ENCODE assay signal across 16 cellular contexts in the genomic region with DNA sequence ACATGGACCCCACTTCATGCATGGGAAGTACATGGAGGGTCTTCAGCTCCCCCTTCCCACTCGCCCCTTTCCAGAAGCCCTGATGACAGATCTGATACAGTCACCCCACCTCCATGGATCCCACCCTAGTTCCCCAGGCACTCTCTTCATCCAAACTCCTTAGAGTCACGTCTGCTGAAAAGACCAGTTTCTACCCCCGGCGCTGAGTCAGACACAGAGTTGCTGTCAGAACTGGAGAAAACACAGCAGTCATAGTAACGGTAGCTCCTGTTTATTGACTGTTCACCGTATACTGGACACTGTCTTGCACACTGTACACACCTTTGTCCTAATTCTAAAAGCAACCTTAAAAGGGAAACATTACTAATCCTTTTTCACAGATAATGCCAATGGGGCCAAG. TPM values are rescaled to one million over a fixed set of nuclear protein-coding genes. Genes with fewer than 3 reads are reported as not detected.
A peak's percentile ranks its signal among the peaks of the same experiment; 100 is the strongest.
DNase-seq lines count a peak whose midpoint lies in the region; ATAC-seq, FAIRE-seq and TF ChIP-seq lines count a peak whose summit lies in the region.
"Had no signal": no experiment of that assay in that cellular context is flagged by ENCODE, and none has a peak within 500 bp of the region (broad histone marks: within the 10 kb centered on the region; RNA-seq: fewer than 3 reads in every experiment).

No MANE protein-coding gene starts in this region.

- H3K27ac ChIP-seq in RWPE1, result no peak overlapping the region
- no peak overlapping the region for H3K27ac ChIP-seq in kidney (ENCODE audit: low read depth in 2 of 2, low read length in 2 of 2)

- ATAC-seq in HG02798 (IDR thresholded peaks at IDR 0.05; ENCODE audit: poor library complexity, unreplicated experiment), result peak; percentile 68
- ATAC-seq: stimulated activated memory B cell treated with anti-CD40 and anti-IgM and Interleukin-4, amounts not matched to agents 10 μg/mL and 1 μg/mL and 100 μg/mL, for 72 hours had no signal

- in situ Hi-C loops in GM13977 (cut with MboI; ENCODE audit: low pct_unique_long_range_greater_than_20kb, low sequenced_read_pairs, unreplicated experiment), result no loop called here

- CTCF ChIA-PET in RWPE1 (lab: Yijun Ruan, JAX), result interaction anchor here (0.7 kb wide), 1 partner anchor 762 kb away, joined by 5 read pairs; no protein-coding TSS in a partner anchor

- H3K36me3 ChIP-seq in kidney (ENCODE audit: control insufficient read depth in 1 of 2, insufficient read depth in 2 of 2, low read length in 2 of 2), result no peaks in the 10 kb centered on the region

- H3K9ac ChIP-seq in kidney (ENCODE audit: low read length in 2 of 2), result no peak overlapping the region

- POLR2A ChIA-PET in RWPE1 (lab: Yijun Ruan, JAX; ENCODE audit: low non-redundant PET), result no interaction called here

- FAIRE-seq in kidney (lab: Jason Lieb, UNC), result no peak

- intact Hi-C loops in kidney (cut with DNase I), result no loop called here

- DNase-seq in GM13977 (ENCODE audit: low spot score) (peak; percentile 34), RWPE1 (ENCODE audit: low spot score) (peak; percentile 71), fibroblast of mammary gland (ENCODE audit: low read depth) (peak; percentile 4), kidney (no peak), NCI-H82 treated with DMSO at 0.1 percent for 48 hours (lab: John Stamatoyannopoulos, UW; ENCODE audit: unreplicated experiment) (no peak), NCI-H2029 (lab: John Stamatoyannopoulos, UW) (no peak), NCI-H526 treated with DMSO at 0.1 percent for 48 hours (lab: John Stamatoyannopoulos, UW) (no peak)
- DNase-seq: activated CD8-positive, alpha-beta memory T cell treated with anti-CD3 and anti-CD28 coated beads, Interleukin-2, amount 50 U/mL, for 4 hours; dermis blood vessel endothelial cell; NCI-H1105; T1000 had no signal

- H3K4me1 ChIP-seq in kidney (ENCODE audit: control insufficient read depth in 1 of 2, insufficient read depth in 1 of 2, low read depth in 1 of 2, low read length in 2 of 2), result no peaks in the 10 kb centered on the region

- TF ChIP-seq CTCF in GM13977 (IDR thresholded peaks at IDR 0.05; ENCODE audit: extremely low read depth, insufficient read depth, missing control alignments) (no peak), RWPE1 (conservative IDR thresholded peaks at IDR 0.05; ENCODE audit: low read depth) (no peak), fibroblast of mammary gland (conservative IDR thresholded peaks at IDR 0.05; ENCODE audit: control insufficient read depth, insufficient read depth, low read depth, low read length) (no peak), kidney (IDR thresholded peaks at IDR 0.05; ENCODE audit: borderline replicate concordance, extremely low read depth, insufficient read depth) (no peak)

- no peak overlapping the region for H3K4me3 ChIP-seq in fibroblast of mammary gland (ENCODE audit: control insufficient read depth, low read depth, low read length)
- no peak overlapping the region for H3K4me3 ChIP-seq in kidney (ENCODE audit: low read length in 2 of 2)

- no peaks in the 10 kb centered on the region for H3K9me3 ChIP-seq in kidney (ENCODE audit: control insufficient read depth in 1 of 2, low read length in 2 of 2)

RNA-seq across cellular contexts. Expression of gene DRD2, which starts 29.1 kb away (rescaled TPM):
- total RNA-seq in kidney, result 0.31 TPM
- 0.47 TPM for polyA plus RNA-seq in kidney (ENCODE audit: insufficient read depth, low read depth, low replicate concordance)
- total RNA-seq: dermis blood vessel endothelial cell, NCI-H460 had no signal
- polyA plus RNA-seq: BJ had no signal

RNA-seq across cellular contexts. Expression of gene ANKK1, which starts 58.5 kb away (rescaled TPM):
- total RNA-seq in kidney, result 0.60 TPM
- 0.19 TPM for polyA plus RNA-seq in kidney (ENCODE audit: insufficient read depth, low read depth, low replicate concordance)
- total RNA-seq: dermis blood vessel endothelial cell, myocyte had no signal
- polyA plus RNA-seq: BJ had no signal

Comparison
In these comparisons a context has a peak if more than half of its experiments do, and no peak if none do; other contexts are left out.
1. DNase-seq: peak in GM13977 (single experiment), RWPE1 (single experiment) and fibroblast of mammary gland (single experiment); none in kidney (single experiment), NCI-H82 treated with DMSO at 0.1 percent for 48 hours (single experiment), NCI-H2029 (single experiment) and NCI-H526 treated with DMSO at 0.1 percent for 48 hours (single experiment).